In the genomic region with DNA sequence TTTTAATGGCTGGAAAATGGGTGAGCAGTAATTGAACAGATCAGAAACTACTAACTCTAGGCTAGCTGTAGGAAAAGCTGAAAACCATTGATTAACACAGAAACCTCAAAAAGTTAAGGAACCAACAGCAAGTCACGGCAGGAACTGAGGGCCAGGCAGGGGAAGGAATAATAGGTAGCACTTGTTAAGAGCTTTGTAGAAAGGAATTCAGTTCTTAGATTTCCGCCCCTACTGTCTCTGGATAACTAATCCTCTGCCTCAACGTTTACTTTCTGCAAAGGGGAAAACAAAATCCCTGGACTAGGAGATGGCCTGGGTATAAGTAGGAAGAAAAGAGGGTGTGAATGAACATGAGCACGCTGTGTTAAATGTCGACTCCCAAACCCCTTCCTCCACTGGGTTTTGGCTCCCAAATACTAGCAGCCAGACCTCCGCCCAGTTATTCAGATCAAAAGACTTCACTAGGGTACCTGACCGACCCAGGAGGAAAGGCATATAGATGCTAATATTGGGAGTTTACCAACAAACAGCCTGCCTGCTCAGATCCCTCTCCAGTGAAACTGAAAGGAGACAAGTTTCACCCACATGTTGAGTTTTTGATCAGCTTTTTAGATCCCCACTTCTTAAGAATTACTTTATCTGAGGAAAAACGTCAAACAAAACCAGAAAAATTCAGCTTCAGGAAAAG, we compare ENCODE assay signal across 1 cellular context.
TF ChIP-seq lines count a peak whose summit lies in the region.

No MANE protein-coding gene starts in this region.

TF ChIP-seq in SK-N-SH, 30 proteins besides CTCF, POLR2A, EP300 and RAD21 (continued from another document):
- TF ChIP-seq, protein P1, sequence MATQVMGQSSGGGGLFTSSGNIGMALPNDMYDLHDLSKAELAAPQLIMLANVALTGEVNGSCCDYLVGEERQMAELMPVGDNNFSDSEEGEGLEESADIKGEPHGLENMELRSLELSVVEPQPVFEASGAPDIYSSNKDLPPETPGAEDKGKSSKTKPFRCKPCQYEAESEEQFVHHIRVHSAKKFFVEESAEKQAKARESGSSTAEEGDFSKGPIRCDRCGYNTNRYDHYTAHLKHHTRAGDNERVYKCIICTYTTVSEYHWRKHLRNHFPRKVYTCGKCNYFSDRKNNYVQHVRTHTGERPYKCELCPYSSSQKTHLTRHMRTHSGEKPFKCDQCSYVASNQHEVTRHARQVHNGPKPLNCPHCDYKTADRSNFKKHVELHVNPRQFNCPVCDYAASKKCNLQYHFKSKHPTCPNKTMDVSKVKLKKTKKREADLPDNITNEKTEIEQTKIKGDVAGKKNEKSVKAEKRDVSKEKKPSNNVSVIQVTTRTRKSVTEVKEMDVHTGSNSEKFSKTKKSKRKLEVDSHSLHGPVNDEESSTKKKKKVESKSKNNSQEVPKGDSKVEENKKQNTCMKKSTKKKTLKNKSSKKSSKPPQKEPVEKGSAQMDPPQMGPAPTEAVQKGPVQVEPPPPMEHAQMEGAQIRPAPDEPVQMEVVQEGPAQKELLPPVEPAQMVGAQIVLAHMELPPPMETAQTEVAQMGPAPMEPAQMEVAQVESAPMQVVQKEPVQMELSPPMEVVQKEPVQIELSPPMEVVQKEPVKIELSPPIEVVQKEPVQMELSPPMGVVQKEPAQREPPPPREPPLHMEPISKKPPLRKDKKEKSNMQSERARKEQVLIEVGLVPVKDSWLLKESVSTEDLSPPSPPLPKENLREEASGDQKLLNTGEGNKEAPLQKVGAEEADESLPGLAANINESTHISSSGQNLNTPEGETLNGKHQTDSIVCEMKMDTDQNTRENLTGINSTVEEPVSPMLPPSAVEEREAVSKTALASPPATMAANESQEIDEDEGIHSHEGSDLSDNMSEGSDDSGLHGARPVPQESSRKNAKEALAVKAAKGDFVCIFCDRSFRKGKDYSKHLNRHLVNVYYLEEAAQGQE (IDR thresholded peaks at IDR 0.05; ENCODE audit: low read depth, low read length), result no peak
- TF ChIP-seq, protein P2, sequence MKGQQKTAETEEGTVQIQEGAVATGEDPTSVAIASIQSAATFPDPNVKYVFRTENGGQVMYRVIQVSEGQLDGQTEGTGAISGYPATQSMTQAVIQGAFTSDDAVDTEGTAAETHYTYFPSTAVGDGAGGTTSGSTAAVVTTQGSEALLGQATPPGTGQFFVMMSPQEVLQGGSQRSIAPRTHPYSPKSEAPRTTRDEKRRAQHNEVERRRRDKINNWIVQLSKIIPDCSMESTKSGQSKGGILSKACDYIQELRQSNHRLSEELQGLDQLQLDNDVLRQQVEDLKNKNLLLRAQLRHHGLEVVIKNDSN (IDR thresholded peaks at IDR 0.05; ENCODE audit: borderline replicate concordance, low read depth), result no peak
- TF ChIP-seq TCF12 (IDR thresholded peaks at IDR 0.05), result no peak
